In genomic region chr12:88579572-88579940, GRCh38 we compare ENCODE assay signal across 1 cellular context.
TF ChIP-seq lines count a peak whose summit lies in the region.

No MANE protein-coding gene starts in this region.

TF ChIP-seq in WTC11, 78 proteins besides CTCF, POLR2A, EP300 and RAD21 (continued from another document):
- no peak for TF ChIP-seq EMX1 (CRISPR knock-in tag; IDR thresholded peaks at IDR 0.05)
- no peak for TF ChIP-seq PREB (CRISPR knock-in tag; IDR thresholded peaks at IDR 0.05; ENCODE audit: borderline replicate concordance)
- no peak for TF ChIP-seq SOX15 (CRISPR knock-in tag; IDR thresholded peaks at IDR 0.05)
- no peak for TF ChIP-seq ATF1 (CRISPR knock-in tag; IDR thresholded peaks at IDR 0.05)
- no peak for TF ChIP-seq ZNF232 (CRISPR knock-in tag; IDR thresholded peaks at IDR 0.05)
- TF ChIP-seq ATF3 (CRISPR knock-in tag; conservative IDR thresholded peaks at IDR 0.05), result no peak
- TF ChIP-seq CREB1 (CRISPR knock-in tag; IDR thresholded peaks at IDR 0.05), result no peak
